ENCODE assay signal across 8 cellular contexts in the genomic region with DNA sequence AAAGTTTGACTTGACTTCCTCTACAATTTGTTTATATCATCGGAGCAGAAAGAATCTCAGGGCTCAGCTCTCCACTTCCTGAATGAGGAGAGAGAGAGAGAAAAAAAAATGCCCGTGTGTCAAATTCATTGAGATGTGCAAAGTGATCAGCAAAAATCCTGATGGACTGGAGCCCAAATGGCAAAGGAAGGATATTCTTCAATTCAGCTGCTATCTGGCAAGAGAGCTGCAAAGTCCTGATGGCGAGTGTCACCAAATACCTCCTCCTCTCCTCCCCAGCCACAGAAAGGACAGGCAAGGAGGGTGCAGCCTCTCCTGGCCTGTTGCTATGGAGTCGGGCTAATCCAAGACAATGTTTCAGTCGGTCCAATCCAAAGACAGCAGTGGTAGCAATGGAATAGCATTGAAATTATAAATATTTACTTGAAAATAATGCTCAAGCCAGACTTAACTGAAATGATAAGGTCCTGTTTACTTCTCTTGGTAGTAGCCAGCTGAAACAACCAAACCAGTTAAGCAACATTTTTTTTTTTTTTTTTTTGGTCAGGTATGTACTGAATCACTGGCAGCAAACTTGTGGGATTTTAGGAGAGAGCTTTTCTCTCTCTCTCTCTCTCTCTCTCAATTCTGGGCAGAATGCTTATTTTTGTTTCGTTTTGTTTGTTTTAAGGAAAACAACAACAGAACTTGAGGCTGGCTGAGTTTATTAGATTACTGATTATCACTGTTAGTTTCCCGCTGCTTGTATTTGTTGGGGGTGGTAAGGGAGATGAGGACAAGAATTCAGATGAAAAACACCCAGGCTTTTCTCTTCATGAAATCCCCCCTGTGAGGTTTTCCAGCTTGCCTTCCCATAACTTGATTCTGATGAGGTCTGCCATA.
DNase-seq lines count a peak whose midpoint lies in the region; ATAC-seq and TF ChIP-seq lines count a peak whose summit lies in the region.

No MANE protein-coding gene starts in this region.

- peak overlapping the region; percentile 97 for H3K4me2 ChIP-seq in PC-9

- H3K9me3 Mint-ChIP-seq in stimulated activated naive CD8-positive, alpha-beta T cell treated with anti-CD3 and anti-CD28 coated beads, Interleukin-15, Interleukin-2, amounts not matched to agents 100 ng/mL and 50 ng/mL, for 24 hours: no peaks in the 10 kb centered on the region
- no peaks in the 10 kb centered on the region for H3K9me3 Mint-ChIP-seq in memory B cell

- H3K27ac ChIP-seq in PC-9 (peak overlapping the region; percentile 99), coronary artery (peak overlapping the region in 1 of 2 donors; percentile 69), upper lobe of right lung (peak overlapping the region; percentile 77)

- H3K27me3 ChIP-seq in PC-9 (ENCODE audit: insufficient read depth, low read depth) (no peaks in the 10 kb centered on the region), upper lobe of right lung (no peaks in the 10 kb centered on the region)

- no peak for ATAC-seq in stimulated activated naive CD8-positive, alpha-beta T cell treated with anti-CD3 and anti-CD28 coated beads, Interleukin-15, Interleukin-2, amounts not matched to agents 100 U/mL and 50 U/mL, for 24 hours
- peak; percentile 25 for ATAC-seq in memory B cell (ENCODE audit: low read depth)
- ATAC-seq in upper lobe of right lung: peak; percentile 81

- peaks cover 66% of the 10 kb centered on the region for H3K4me1 ChIP-seq in PC-9 (replicated peaks; ENCODE audit: insufficient read depth)
- peaks cover 34% of the 10 kb centered on the region for H3K4me1 ChIP-seq in upper lobe of right lung

- H3F3A ChIP-seq in PC-9 (ENCODE audit: insufficient read depth, low read depth): peaks cover 57% of the 10 kb centered on the region

- TF ChIP-seq CTCF in PC-9 (conservative IDR thresholded peaks at IDR 0.05) (no peak), coronary artery (IDR thresholded peaks at IDR 0.05) (no peak), upper lobe of right lung (IDR thresholded peaks at IDR 0.05) (no peak)

- H3K9me3 ChIP-seq in PC-9 (ENCODE audit: insufficient read depth, low read depth) (no peaks in the 10 kb centered on the region), upper lobe of right lung (no peaks in the 10 kb centered on the region)

- POLR2A ChIA-PET in PC-9 (lab: Charles Lee; ENCODE audit: unreplicated experiment): interaction anchor here (0.5 to 1.1 kb wide), 14 partner anchors 9 to 273 kb away, joined by 3 to 21 read pairs (median 5); a partner anchor contains a TSS

- no peaks in the 10 kb centered on the region for H3K79me2 ChIP-seq in PC-9 (ENCODE audit: low read depth)

- CTCF ChIA-PET in PC-9 (lab: Charles Lee): interaction anchor here (0.6 to 1.3 kb wide), 7 partner anchors 20 to 282 kb away, joined by 3 to 10 read pairs (median 3); no protein-coding TSS in a partner anchor

- H3K4me3 Mint-ChIP-seq in stimulated activated naive CD8-positive, alpha-beta T cell treated with anti-CD3 and anti-CD28 coated beads, Interleukin-15, Interleukin-2, amounts not matched to agents 100 ng/mL and 50 ng/mL, for 24 hours: peak overlapping the region; percentile 76
- H3K4me3 Mint-ChIP-seq in memory B cell: peak overlapping the region; percentile 63

- H3K4me1 Mint-ChIP-seq in stimulated activated naive CD8-positive, alpha-beta T cell treated with anti-CD3 and anti-CD28 coated beads, Interleukin-15, Interleukin-2, amounts not matched to agents 100 ng/mL and 50 ng/mL, for 24 hours (ENCODE audit: low read depth): peaks cover 61% of the 10 kb centered on the region
- H3K4me1 Mint-ChIP-seq in memory B cell: peaks cover 39% of the 10 kb centered on the region

- no TSS peak for BruUV-seq in PC-9 (replicated peaks; lab: Mats Ljungman, UMichigan)

- H2AFZ ChIP-seq in PC-9: peak overlapping the region; percentile 58

- intact Hi-C loops in PC-9 (cut with micrococcal nuclease; ENCODE audit: unreplicated experiment) (loop anchor here (1.0 to 5.0 kb wide), 7 partner anchors 38 to 274 kb away; a partner anchor contains a TSS), upper lobe of right lung (cut with DNase I) (no loop called here)

- H4K20me1 ChIP-seq in PC-9 (ENCODE audit: insufficient read depth): no peaks in the 10 kb centered on the region

- H3K36me3 ChIP-seq in PC-9 (ENCODE audit: low read depth): no peaks in the 10 kb centered on the region
- no peaks in the 10 kb centered on the region for H3K36me3 ChIP-seq in upper lobe of right lung

- DNase-seq in stimulated activated naive CD8-positive, alpha-beta T cell treated with anti-CD3 and anti-CD28 coated beads, Interleukin-15, Interleukin-2, amounts not matched to agents 100 U/mL and 50 U/mL, for 24 hours: no peak
- peak; percentile 74 to 99 for DNase-seq in PC-9
- DNase-seq in coronary artery (ENCODE audit: low spot score): no peak
- DNase-seq in memory B cell (ENCODE audit: low spot score in 2 of 2): no peak
- DNase-seq in upper lobe of right lung: no peak
- DNase-seq in stimulated activated CD4-positive, alpha-beta T cell treated with anti-CD3 and anti-CD28 coated beads, Interleukin-12 subunit alpha, Interleukin-12 subunit beta, amount 100 ng/mL, for 4 hours: no peak
- DNase-seq in NCI-H1694 treated with DMSO at 0.1 percent for 48 hours (lab: John Stamatoyannopoulos, UW): no peak

- peak overlapping the region; percentile 81 for H3K27ac Mint-ChIP-seq in stimulated activated naive CD8-positive, alpha-beta T cell treated with anti-CD3 and anti-CD28 coated beads, Interleukin-15, Interleukin-2, amounts not matched to agents 100 ng/mL and 50 ng/mL, for 24 hours
- peak overlapping the region; percentile 97 for H3K27ac Mint-ChIP-seq in memory B cell

- H3K4me3 ChIP-seq in PC-9: peak overlapping the region; percentile 56
- H3K4me3 ChIP-seq in coronary artery: peak overlapping the region; percentile 53
- H3K4me3 ChIP-seq in upper lobe of right lung: peak overlapping the region; percentile 14

- no peaks in the 10 kb centered on the region for H3K36me3 Mint-ChIP-seq in stimulated activated naive CD8-positive, alpha-beta T cell treated with anti-CD3 and anti-CD28 coated beads, Interleukin-15, Interleukin-2, amounts not matched to agents 100 ng/mL and 50 ng/mL, for 24 hours (ENCODE audit: low read depth)
- no peaks in the 10 kb centered on the region for H3K36me3 Mint-ChIP-seq in memory B cell

- no peaks in the 10 kb centered on the region for H3K27me3 Mint-ChIP-seq in stimulated activated naive CD8-positive, alpha-beta T cell treated with anti-CD3 and anti-CD28 coated beads, Interleukin-15, Interleukin-2, amounts not matched to agents 100 ng/mL and 50 ng/mL, for 24 hours
- H3K27me3 Mint-ChIP-seq in memory B cell: no peaks in the 10 kb centered on the region

- no peaks in the 10 kb centered on the region for H3K9me2 ChIP-seq in PC-9 (ENCODE audit: insufficient read depth)

Comparison
In these comparisons a context has a peak if more than half of its experiments do, and no peak if none do; other contexts are left out.
1. DNase-seq: peak in PC-9 (2 of 2); none in stimulated activated naive CD8-positive, alpha-beta T cell treated with anti-CD3 and anti-CD28 coated beads, Interleukin-15, Interleukin-2, amounts not matched to agents 100 U/mL and 50 U/mL, for 24 hours (single experiment), coronary artery (single experiment), memory B cell (0 of 2), upper lobe of right lung (single experiment), stimulated activated CD4-positive, alpha-beta T cell treated with anti-CD3 and anti-CD28 coated beads, Interleukin-12 subunit alpha, Interleukin-12 subunit beta, amount 100 ng/mL, for 4 hours (single experiment) and NCI-H1694 treated with DMSO at 0.1 percent for 48 hours (single experiment).
2. Peak in every context shown above with its lines, with median percentiles within 50 percentile points of each other: H3K4me3 ChIP-seq.